Comparison of ENCODE assay signal across 8 cellular contexts in the genomic region with DNA sequence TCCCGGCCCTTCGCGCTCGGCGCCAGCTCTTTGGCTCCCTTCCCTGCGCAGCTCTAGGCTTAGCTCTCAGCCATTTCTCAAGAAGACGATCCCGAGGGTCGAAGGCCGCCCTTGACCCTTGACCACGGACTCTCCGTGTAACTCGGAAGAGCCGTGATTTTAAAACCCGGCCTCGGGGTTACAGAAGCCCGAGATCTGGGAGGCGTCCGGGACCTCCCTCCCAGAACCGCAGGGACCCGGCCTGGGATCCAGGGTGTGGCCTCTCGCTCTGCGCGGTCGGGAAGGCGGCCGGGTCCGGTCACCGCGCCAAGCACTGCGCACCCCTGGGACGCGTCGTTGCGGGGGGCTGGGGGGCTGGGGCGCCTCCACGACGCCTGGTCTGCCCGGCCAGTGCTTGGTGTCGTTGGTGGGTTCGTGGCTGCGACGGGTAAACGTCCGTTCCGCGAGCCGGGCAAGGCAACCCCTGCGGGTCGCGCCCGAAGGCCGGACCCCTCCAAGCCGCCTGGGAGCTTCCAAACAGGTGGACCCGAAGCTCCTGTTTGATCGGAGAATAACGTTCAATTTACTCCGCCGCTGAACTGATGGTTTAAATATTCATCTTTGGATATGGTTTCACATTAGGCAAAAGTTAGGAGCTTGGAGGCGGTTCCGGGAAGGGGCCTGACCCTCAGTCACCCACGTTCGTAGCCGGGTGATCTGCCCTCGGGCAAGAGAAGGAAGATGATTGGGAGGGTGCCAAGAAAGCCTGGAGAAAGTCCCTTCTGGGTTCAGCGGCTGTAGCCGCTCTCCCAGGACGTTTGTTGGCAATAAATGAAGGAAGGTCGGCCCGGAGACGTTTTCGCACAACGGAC. TPM values are rescaled to one million over a fixed set of nuclear protein-coding genes. Genes with fewer than 3 reads are reported as not detected.
DNase-seq lines count a peak whose midpoint lies in the region; ATAC-seq and TF ChIP-seq lines count a peak whose summit lies in the region.
"Not testable (repeated sequence)": the region's sequence is repeated elsewhere in the genome, so short reads cannot be mapped to it uniquely, and the experiment has no call there.

No MANE protein-coding gene starts in this region.

- H3K27ac ChIP-seq in BLaER1; brain microvascular endothelial cell; muscle layer of colon (ENCODE audit: low read depth, low read length); smooth muscle cell (ENCODE audit: low read depth): not testable (repeated sequence)

- 3% methylated on average over 72 of the region's 73 CpGs for WGBS in smooth muscle cell (ENCODE audit: low lambda C conversion rate)

- DNase-seq in T-helper 2 cell treated with Interferon-gamma antibody and Interleukin-4, amounts not matched to agents 5 μg/mL and 100 μg/mL, for 36 hours (ENCODE audit: low spot score); brain microvascular endothelial cell; Right ventricle myocardium superior; smooth muscle cell (lab: John Stamatoyannopoulos, UW; ENCODE audit: unreplicated experiment): not testable (repeated sequence)

- not testable (repeated sequence) for H3K36me3 Mint-ChIP-seq in T-helper 2 cell treated with Interferon-gamma antibody and Interleukin-4, amounts not matched to agents 5 μg/mL and 100 μg/mL, for 36 hours (ENCODE audit: low read depth)

- not testable (repeated sequence) for H3K9me3 ChIP-seq in BLaER1; muscle layer of colon (ENCODE audit: low read length); smooth muscle cell (replicated peaks; ENCODE audit: low read depth)

- H2AFZ ChIP-seq in smooth muscle cell (ENCODE audit: low read depth), result not testable (repeated sequence)

- not testable (repeated sequence) for H3K79me2 ChIP-seq in smooth muscle cell (ENCODE audit: low read depth)

- H3F3A ChIP-seq in smooth muscle cell (ENCODE audit: low read depth), result not testable (repeated sequence)

- H3K27me3 Mint-ChIP-seq in T-helper 2 cell treated with Interferon-gamma antibody and Interleukin-4, amounts not matched to agents 5 μg/mL and 100 μg/mL, for 36 hours (ENCODE audit: low read depth), result peaks cover 52% of the 10 kb centered on the region

- peak; percentile 24 for ATAC-seq in GM19025 (IDR thresholded peaks at IDR 0.05; ENCODE audit: low read depth, unreplicated experiment)
- peak; percentile 19 for ATAC-seq in HG03520 (IDR thresholded peaks at IDR 0.05; ENCODE audit: unreplicated experiment)
- peak; percentile 34 for ATAC-seq in Right ventricle myocardium superior (ENCODE audit: poor library complexity)

- H3K4me2 ChIP-seq in BLaER1 (peak overlapping the region; percentile 66), smooth muscle cell (peak overlapping the region; percentile 86)

- peaks cover 36% of the 10 kb centered on the region for H4K20me1 ChIP-seq in BLaER1
- not testable (repeated sequence) for H4K20me1 ChIP-seq in smooth muscle cell (ENCODE audit: low read depth)

- peaks cover 13% of the 10 kb centered on the region for H3K4me1 Mint-ChIP-seq in T-helper 2 cell treated with Interferon-gamma antibody and Interleukin-4, amounts not matched to agents 5 μg/mL and 100 μg/mL, for 36 hours (ENCODE audit: low read depth)

- not testable (repeated sequence) for H3K9ac ChIP-seq in BLaER1; muscle layer of colon (ENCODE audit: low read length); smooth muscle cell (ENCODE audit: low read depth)

- peaks cover 12% of the 10 kb centered on the region for H3K4me1 ChIP-seq in BLaER1
- not testable (repeated sequence) for H3K4me1 ChIP-seq in muscle layer of colon (ENCODE audit: insufficient read depth, low read length); smooth muscle cell (ENCODE audit: low read depth)

- in situ Hi-C loops in brain microvascular endothelial cell (cut with HindIII; ENCODE audit: low pct_ligation_motif_present, low sequenced_read_pairs), result not testable (repeated sequence)

- peak overlapping the region; percentile 57 for H3K27ac Mint-ChIP-seq in T-helper 2 cell treated with Interferon-gamma antibody and Interleukin-4, amounts not matched to agents 5 μg/mL and 100 μg/mL, for 36 hours

- not testable (repeated sequence) for H3K36me3 ChIP-seq in BLaER1; brain microvascular endothelial cell (replicated peaks); muscle layer of colon (ENCODE audit: insufficient read depth, low read length); smooth muscle cell (ENCODE audit: low read depth)

- H3K4me3 Mint-ChIP-seq in T-helper 2 cell treated with Interferon-gamma antibody and Interleukin-4, amounts not matched to agents 5 μg/mL and 100 μg/mL, for 36 hours, result peak overlapping the region; percentile 70

- not testable (repeated sequence) for H3K9me3 Mint-ChIP-seq in T-helper 2 cell treated with Interferon-gamma antibody and Interleukin-4, amounts not matched to agents 5 μg/mL and 100 μg/mL, for 36 hours

- H3K4me3 ChIP-seq in BLaER1, result peak overlapping the region; percentile 49
- H3K4me3 ChIP-seq in brain microvascular endothelial cell (ENCODE audit: low read depth, low read length), result peak overlapping the region; percentile 30
- peak overlapping the region; percentile 32 to 47 for H3K4me3 ChIP-seq in muscle layer of colon (ENCODE audit: low read depth in 1 of 2, low read length in 2 of 2)
- H3K4me3 ChIP-seq in smooth muscle cell, result peak overlapping the region; percentile 47

- H3K27me3 ChIP-seq in BLaER1 (peaks cover 76% of the 10 kb centered on the region), brain microvascular endothelial cell (replicated peaks) (peaks cover 20% of the 10 kb centered on the region), muscle layer of colon (ENCODE audit: control insufficient read depth in 1 of 2, insufficient read depth in 2 of 2, low read length in 2 of 2) (peaks cover 16 to 38% of the 10 kb centered on the region in 2 donors), smooth muscle cell (ENCODE audit: low read depth) (peaks cover 80% of the 10 kb centered on the region)

- not testable (repeated sequence) for TF ChIP-seq CTCF in brain microvascular endothelial cell (IDR thresholded peaks at IDR 0.05; ENCODE audit: low read depth, low read length, missing control alignments); smooth muscle cell (IDR thresholded peaks at IDR 0.05; ENCODE audit: borderline replicate concordance, insufficient read depth, poor library complexity, severe bottlenecking)

- intact Hi-C loops in Right ventricle myocardium superior (cut with DNase I), result not testable (repeated sequence)

RNA-seq across cellular contexts. Expression of a gene that starts 3.7 kb away (rescaled TPM):
- total RNA-seq in Right ventricle myocardium superior (not detected), smooth muscle cell (0.31 TPM in 1 of 2 replicates, not detected in the other)
- 0.18 and 0.23 TPM in 2 replicates for polyA plus RNA-seq in smooth muscle cell
